ENCODE assay signal across 14 cellular contexts in the genomic region with DNA sequence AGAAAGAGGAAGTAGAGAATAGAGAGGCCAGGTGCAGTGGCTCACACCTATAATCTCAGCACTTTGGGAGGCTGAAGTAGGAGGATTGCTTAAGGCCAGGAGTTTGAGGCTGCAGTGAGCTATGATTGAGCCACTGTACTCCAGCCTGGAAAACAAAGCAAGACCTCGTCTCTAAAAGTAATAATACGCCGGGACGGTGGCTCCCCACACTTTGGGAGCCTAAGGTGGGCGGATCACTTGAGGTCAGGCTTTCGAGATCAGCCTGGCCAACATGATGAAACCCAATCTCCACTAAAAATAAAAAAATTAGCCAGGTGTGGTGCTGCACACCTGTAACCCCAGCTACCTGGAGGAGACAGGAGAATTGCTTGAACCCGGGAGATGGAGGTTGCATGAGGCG. TPM values are rescaled to one million over a fixed set of nuclear protein-coding genes. Genes with fewer than 3 reads are reported as not detected.
"Had no signal": no experiment of that assay in that cellular context is flagged by ENCODE, and none has a peak within 500 bp of the region (broad histone marks: within the 10 kb centered on the region; RNA-seq: fewer than 3 reads in every experiment).

No MANE protein-coding gene starts in this region.

RNA-seq across cellular contexts. Expression of a gene that starts 26.2 kb away (rescaled TPM):
- total RNA-seq: activated CD8-positive, alpha-beta T cell treated with anti-CD3 and anti-CD28 coated beads for 36 hours had no signal

RNA-seq across cellular contexts. Expression of a gene that starts 34.1 kb away (rescaled TPM):
- total RNA-seq: activated B cell treated with CpG ODN at 0.5 μM for 24 hours; activated CD4-positive, alpha-beta memory T cell treated with anti-CD3 and anti-CD28 coated beads for 36 hours; activated CD4-positive, alpha-beta memory T cell treated with anti-CD3 and anti-CD28 coated beads, Interleukin-2, amount 10 ng/mL, durations not matched to agents 7 days and 5 days; activated CD4-positive, alpha-beta T cell treated with anti-CD3 and anti-CD28 coated beads for 36 hours; activated CD4-positive, alpha-beta T cell treated with anti-CD3 and anti-CD28 coated beads, Interleukin-2, amount 10 ng/mL, durations not matched to agents 7 days and 5 days; activated CD8-positive, alpha-beta memory T cell treated with anti-CD3 and anti-CD28 coated beads for 36 hours; activated CD8-positive, alpha-beta memory T cell treated with anti-CD3 and anti-CD28 coated beads, Interleukin-2, amount 10 ng/mL, durations not matched to agents 7 days and 5 days; activated CD8-positive, alpha-beta T cell treated with anti-CD3 and anti-CD28 coated beads for 36 hours; activated CD8-positive, alpha-beta T cell treated with anti-CD3 and anti-CD28 coated beads, Interleukin-2, amount 10 ng/mL, durations not matched to agents 7 days and 5 days; T-cell; T-helper 1 cell treated with Interleukin-12 subunit alpha and Interleukin-12 subunit beta and Interleukin-4 antibody, amounts not matched to agents 30 ng/mL and 1 ng/mL, for 36 hours; T-helper 17 cell; T-helper 2 cell treated with Interferon-gamma antibody and Interleukin-4, amounts not matched to agents 100 ng/mL and 5 ng/mL, for 36 hours; WTC11 had no signal
